In genomic region chr20:45341579-45341938, GRCh38 we compare ENCODE assay signal across 11 cellular contexts. TPM values are rescaled to one million over a fixed set of nuclear protein-coding genes. Genes with fewer than 3 reads are reported as not detected.
DNase-seq lines count a peak whose midpoint lies in the region; ATAC-seq and TF ChIP-seq lines count a peak whose summit lies in the region.
"Had no signal": no experiment of that assay in that cellular context is flagged by ENCODE, and none has a peak within 500 bp of the region (broad histone marks: within the 10 kb centered on the region; RNA-seq: fewer than 3 reads in every experiment).

No MANE protein-coding gene starts in this region.

- CTCF ChIA-PET in Caco-2 (lab: Charles Lee) (interaction anchor here (0.5 to 4.4 kb wide), 12 partner anchors 16 to 430 kb away, joined by 3 to 50 read pairs (median 8); partner anchors contain the start of gene SYS1), OCI-LY7 (lab: Charles Lee; ENCODE audit: unreplicated experiment) (no interaction called here)

- no peaks in the 10 kb centered on the region for H4K20me1 ChIP-seq in OCI-LY7 (ENCODE audit: insufficient read depth, low read length)

- 23 to 33% (median 31%) methylated on average over 3 of the region's 3 CpGs for WGBS in adrenal gland, 4 donors
- WGBS in iPS DF 6.9 (ENCODE audit: insufficient coverage, insufficient read length), result no CpG with 5 or more reads among the region's 3 CpGs

- H3K4me1 Mint-ChIP-seq in Caco-2 (ENCODE audit: low read depth, unreplicated experiment), result peaks cover 95% of the 10 kb centered on the region

- no peaks in the 10 kb centered on the region for H3K9me3 Mint-ChIP-seq in Caco-2 (ENCODE audit: unreplicated experiment)
- H3K9me3 Mint-ChIP-seq: dendritic cell treated with granulocyte-macrophage colony-stimulating factor and Interleukin-4, amounts not matched to agents 40 ng/mL and 50 ng/mL, for 4 days; neural crest cell had no signal

- peak overlapping the region; percentile 87 to 98 (median 94) for H3K27ac ChIP-seq in adrenal gland
- peak overlapping the region; percentile 45 for H3K27ac ChIP-seq in iPS DF 6.9 (ENCODE audit: low read length)
- peak overlapping the region; percentile 96 for H3K27ac ChIP-seq in rectal smooth muscle tissue (ENCODE audit: low read depth, low read length)
- H3K27ac ChIP-seq in OCI-LY7 (ENCODE audit: low read depth, low read length, poor library complexity, severe bottlenecking), result no peak overlapping the region

- peak overlapping the region; percentile 97 for H3K4me3 Mint-ChIP-seq in Caco-2 (ENCODE audit: unreplicated experiment)
- H3K4me3 Mint-ChIP-seq: dendritic cell treated with granulocyte-macrophage colony-stimulating factor and Interleukin-4, amounts not matched to agents 40 ng/mL and 50 ng/mL, for 4 days had no signal

- TF ChIP-seq CTCF in Caco-2 (IDR thresholded peaks at IDR 0.05; ENCODE audit: insufficient read depth in 1 of 2, low read depth in 1 of 2, low read length in 1 of 2, severe bottlenecking in 1 of 2, unreplicated experiment in 1 of 2) (no peak), adrenal gland (IDR thresholded peaks at IDR 0.05) (no peak), OCI-LY7 (conservative IDR thresholded peaks at IDR 0.05; ENCODE audit: low read length) (no peak)

- DNase-seq in Caco-2 (no peak), adrenal gland (peak in 5 of 7 donors; percentile 45 to 64 (median 60)), iPS DF 6.9 (ENCODE audit: low read depth, low spot score) (no peak), OCI-LY7 (ENCODE audit: low spot score) (no peak), HuH-7.5 (ENCODE audit: low spot score) (no peak)

- H3K4me2 ChIP-seq in OCI-LY7 (ENCODE audit: low read length), result no peak overlapping the region; the same call in 1 of the 2 replicates

- H3K9me2 ChIP-seq in OCI-LY7 (ENCODE audit: insufficient read depth, low read length), result no peaks in the 10 kb centered on the region

- peaks cover 100% of the 10 kb centered on the region for H3K36me3 Mint-ChIP-seq in Caco-2 (ENCODE audit: insufficient read depth, unreplicated experiment)

- no peaks in the 10 kb centered on the region for H3K27me3 ChIP-seq in Caco-2 (replicated peaks; ENCODE audit: control insufficient read depth, insufficient read depth, low read length)
- no peaks in the 10 kb centered on the region for H3K27me3 ChIP-seq in adrenal gland
- H3K27me3 ChIP-seq in iPS DF 6.9 (ENCODE audit: control insufficient read depth, insufficient read depth, low read length), result no peaks in the 10 kb centered on the region
- no peaks in the 10 kb centered on the region for H3K27me3 ChIP-seq in rectal smooth muscle tissue (ENCODE audit: control insufficient read depth, insufficient read depth, low read length)

- H3K27me3 Mint-ChIP-seq in Caco-2 (ENCODE audit: insufficient read depth, unreplicated experiment), result no peaks in the 10 kb centered on the region
- H3K27me3 Mint-ChIP-seq: dendritic cell treated with granulocyte-macrophage colony-stimulating factor and Interleukin-4, amounts not matched to agents 40 ng/mL and 50 ng/mL, for 4 days had no signal

- H3K4me3 ChIP-seq in Caco-2 (ENCODE audit: low read depth, low read length) (peak overlapping the region; percentile 24), adrenal gland (peak overlapping the region in 1 of 4 donors; percentile 32), iPS DF 6.9 (ENCODE audit: low read length) (no peak overlapping the region), rectal smooth muscle tissue (ENCODE audit: low read length) (peak overlapping the region; percentile 51), OCI-LY7 (ENCODE audit: low read depth, low read length, poor library complexity, severe bottlenecking) (no peak overlapping the region)

- H3K9me3 ChIP-seq in Caco-2, result no peaks in the 10 kb centered on the region
- H3K9me3 ChIP-seq in adrenal gland (replicated peaks in 1 of 3), result no peaks in the 10 kb centered on the region
- no peaks in the 10 kb centered on the region for H3K9me3 ChIP-seq in iPS DF 6.9 (ENCODE audit: control insufficient read depth, insufficient read depth, low read length)
- H3K9me3 ChIP-seq in OCI-LY7 (ENCODE audit: low read length), result no peaks in the 10 kb centered on the region

- H3K4me1 ChIP-seq in Caco-2 (peaks cover 100% of the 10 kb centered on the region), adrenal gland (replicated peaks in 1 of 2) (peaks cover 97 to 99% of the 10 kb centered on the region in 2 donors), iPS DF 6.9 (ENCODE audit: control insufficient read depth, insufficient read depth, low read length) (peaks cover 31% of the 10 kb centered on the region), rectal smooth muscle tissue (ENCODE audit: control insufficient read depth, insufficient read depth, low read length) (peaks cover 77% of the 10 kb centered on the region), OCI-LY7 (ENCODE audit: insufficient read depth, low read length, poor library complexity, severe bottlenecking) (peaks cover 37% of the 10 kb centered on the region)

- intact Hi-C loops in Caco-2 (cut with micrococcal nuclease; ENCODE audit: unreplicated experiment), result no loop called here
- intact Hi-C loops in adrenal gland (cut with DNase I), result no loop called here
- intact Hi-C loops in OCI-LY7 (cut with micrococcal nuclease; ENCODE audit: unreplicated experiment), result no loop called here

- no peaks in the 10 kb centered on the region for H3K79me2 ChIP-seq in OCI-LY7 (ENCODE audit: insufficient read depth, low read depth, low read length)

- BruUV-seq in Caco-2 (replicated peaks; lab: Mats Ljungman, UMichigan) (no TSS peak), OCI-LY7 (replicated peaks; lab: Mats Ljungman, UMichigan) (no TSS peak)

- peak overlapping the region; percentile 77 for H3K27ac Mint-ChIP-seq in Caco-2 (ENCODE audit: unreplicated experiment)

- TF ChIP-seq POLR2A in adrenal gland (IDR thresholded peaks at IDR 0.05), result no peak

- no peak overlapping the region for H2AFZ ChIP-seq in OCI-LY7 (ENCODE audit: low read length)

- H3K9ac ChIP-seq in rectal smooth muscle tissue (ENCODE audit: low read length), result no peak overlapping the region

- POLR2A ChIA-PET in Caco-2 (lab: Charles Lee) (interaction anchor here (0.6 to 9.0 kb wide), 4 partner anchors 19 to 432 kb away, joined by 4 to 229 read pairs (median 7); partner anchors contain the start of gene SYS1), OCI-LY7 (lab: Charles Lee) (no interaction called here)

- peaks cover 11% of the 10 kb centered on the region for H3K36me3 ChIP-seq in Caco-2 (ENCODE audit: control insufficient read depth, insufficient read depth, low read length)
- H3K36me3 ChIP-seq in adrenal gland (replicated peaks in 1 of 2), result no peaks in the 10 kb centered on the region
- no peaks in the 10 kb centered on the region for H3K36me3 ChIP-seq in iPS DF 6.9 (ENCODE audit: control insufficient read depth, insufficient read depth, low read length)
- H3K36me3 ChIP-seq in rectal smooth muscle tissue (ENCODE audit: control insufficient read depth, insufficient read depth, low read length), result no peaks in the 10 kb centered on the region
- no peaks in the 10 kb centered on the region for H3K36me3 ChIP-seq in OCI-LY7 (ENCODE audit: insufficient read depth, low read length)

- ATAC-seq in HG02763 (IDR thresholded peaks at IDR 0.05; ENCODE audit: unreplicated experiment) (no peak), GM18867 (IDR thresholded peaks at IDR 0.05; ENCODE audit: unreplicated experiment) (no peak)

RNA-seq across cellular contexts. Expression of gene SDC4, which starts 6.7 kb away (rescaled TPM):
- 227 and 242 TPM in 2 replicates for total RNA-seq in Caco-2 (2022)
- 100 to 1,000 TPM in 2 of 8 donors, 10 to 100 TPM in 6; 66.9 to 128 (median 84.7) TPM for total RNA-seq in adrenal gland
- polyA plus RNA-seq in adrenal gland, result 10 to 100 TPM; 48.7 to 64.9 (median 55.3) TPM
- not detected in 2 replicates for total RNA-seq in OCI-LY7 (2014; rRNA removed; shearing (Covaris generic))
- not detected in 2 replicates for total RNA-seq in OCI-LY7 (2022)

RNA-seq across cellular contexts. Expression of gene SYS1, which starts 21.4 kb away (rescaled TPM):
- 62.1 and 67.1 TPM in 2 replicates for total RNA-seq in Caco-2 (2022)
- total RNA-seq in adrenal gland, result 10 to 100 TPM; 25.6 to 83.2 (median 38.4) TPM
- polyA plus RNA-seq in adrenal gland, result 10 to 100 TPM; 16.0 to 25.7 (median 17.7) TPM
- total RNA-seq in OCI-LY7 (2014; rRNA removed; shearing (Covaris generic)), result 22.3 and 37.6 TPM in 2 replicates
- 8.6 and 9.6 TPM in 2 replicates for total RNA-seq in OCI-LY7 (2022)

RNA-seq across cellular contexts. Expression of gene MATN4, which starts 33.5 kb away (rescaled TPM):
- total RNA-seq in Caco-2 (2022), result not detected in 2 replicates
- total RNA-seq in adrenal gland, result under 1 TPM in 1 of 8 donors, not detected in 7; 0.15 TPM
- polyA plus RNA-seq in adrenal gland, result under 1 TPM in 2 of 3 donors, not detected in 1; 0.16 to 0.37 TPM
- total RNA-seq in OCI-LY7 (2014; rRNA removed; shearing (Covaris generic)), result 0.38 TPM in 1 of 2 replicates, not detected in the other
- 0.24 TPM in 1 of 2 replicates, not detected in the other for total RNA-seq in OCI-LY7 (2022)
- total RNA-seq: neural crest cell had no signal

RNA-seq across cellular contexts. Expression of gene RBPJL, which starts 34.9 kb away (rescaled TPM):
- total RNA-seq in Caco-2 (2022) (not detected in 2 replicates), adrenal gland (not detected), OCI-LY7 (2022) (not detected in 2 replicates)
- polyA plus RNA-seq in adrenal gland, result under 1 TPM in 1 of 3 donors, not detected in 2; 0.03 TPM
- total RNA-seq in OCI-LY7 (2014; rRNA removed; shearing (Covaris generic)), result not detected in 2 replicates
- total RNA-seq: activated CD8-positive, alpha-beta memory T cell treated with anti-CD3 and anti-CD28 coated beads for 36 hours; neural crest cell had no signal

RNA-seq across cellular contexts. Expression of gene TP53TG5, which starts 36.6 kb away (rescaled TPM):
- total RNA-seq in Caco-2 (2022) (not detected in 2 replicates), adrenal gland (under 1 TPM in 3 of 8 donors, not detected in 5; 0.24 to 0.78 (median 0.65) TPM), OCI-LY7 (2022) (not detected in 2 replicates)
- under 1 TPM in 1 of 3 donors, not detected in 2; 0.33 TPM for polyA plus RNA-seq in adrenal gland
- not detected in 2 replicates for total RNA-seq in OCI-LY7 (2014; rRNA removed; shearing (Covaris generic))
- total RNA-seq: neural crest cell had no signal

Comparison
In these comparisons a context has a peak if more than half of its experiments do, and no peak if none do; other contexts are left out.
1. DNase-seq: peak in adrenal gland (5 of 7); none in Caco-2 (0 of 2), iPS DF 6.9 (single experiment), OCI-LY7 (single experiment) and HuH-7.5 (single experiment).
2. H3K4me3 ChIP-seq: peak in Caco-2 (single experiment) and rectal smooth muscle tissue (single experiment); none in iPS DF 6.9 (single experiment) and OCI-LY7 (single experiment).
3. RNA of gene SDC4, which starts 6.7 kb away (total RNA-seq): 227 to 242 TPM in Caco-2 and 66.9 to 128 TPM in adrenal gland; not detected in OCI-LY7; every median in the first group is over 10 times any median in the second.